Comparison of ENCODE assay signal across 13 cellular contexts in the genomic region with DNA sequence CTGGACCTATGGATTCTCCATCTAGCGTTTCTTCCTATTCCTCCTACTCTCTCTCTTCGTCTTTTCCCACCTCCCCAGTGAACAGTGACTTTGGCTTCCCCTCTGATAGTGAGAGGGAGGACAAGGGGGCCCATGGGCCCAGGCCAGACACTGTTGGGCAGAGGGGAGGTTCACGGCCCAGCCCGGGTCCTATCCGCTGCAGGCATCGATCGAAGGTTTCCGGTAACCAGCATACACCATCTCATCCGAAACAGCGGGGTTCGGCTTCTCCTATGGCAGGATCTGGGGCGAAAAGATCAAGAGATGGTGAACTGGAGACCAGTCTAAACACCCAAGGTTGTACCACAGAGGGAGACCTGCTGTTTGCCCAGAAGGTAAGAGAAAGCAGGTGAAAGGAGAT. TPM values are rescaled to one million over a fixed set of nuclear protein-coding genes. Genes with fewer than 3 reads are reported as not detected.
DNase-seq lines count a peak whose midpoint lies in the region; ATAC-seq and TF ChIP-seq lines count a peak whose summit lies in the region.
"Had no signal": no experiment of that assay in that cellular context is flagged by ENCODE, and none has a peak within 500 bp of the region (broad histone marks: within the 10 kb centered on the region; RNA-seq: fewer than 3 reads in every experiment).

No MANE protein-coding gene starts in this region.

- TF ChIP-seq CTCF in A673 (conservative IDR thresholded peaks at IDR 0.05; ENCODE audit: low read depth, low read length) (no peak), HFF-Myc (IDR thresholded peaks at IDR 0.05; ENCODE audit: low read depth, low read length, missing control alignments) (no peak), dorsolateral prefrontal cortex (IDR thresholded peaks at IDR 0.05 in 54 of 56, conservative IDR thresholded peaks at IDR 0.05 in 2 of 56; ENCODE audit: low read depth in 1 of 56, partially characterized antibody in 56 of 56) (no peak), nephron (IDR thresholded peaks at IDR 0.05; ENCODE audit: unreplicated experiment in 3 of 3) (no peak)

- CTCF ChIA-PET in A673 (lab: Charles Lee) (no interaction called here), HEK293T (lab: Yijun Ruan, JAX) (interaction anchor here (0.6 to 0.8 kb wide), 2 partner anchors 27 to 85 kb away, joined by 3 to 5 read pairs; no protein-coding TSS in a partner anchor)

- peaks cover 29% of the 10 kb centered on the region for H3K4me1 Mint-ChIP-seq in nephron

- POLR2A ChIA-PET in A673 (lab: Charles Lee; ENCODE audit: low non-redundant PET) (no interaction called here), HEK293T (lab: Yijun Ruan, JAX) (no interaction called here)

- ATAC-seq in GM18861 (IDR thresholded peaks at IDR 0.05; ENCODE audit: unreplicated experiment) (no peak), GM18907 (IDR thresholded peaks at IDR 0.05; ENCODE audit: unreplicated experiment) (no peak)
- ATAC-seq: effector memory CD8-positive, alpha-beta T cell had no signal

- DNase-seq in A673 (ENCODE audit: low spot score) (no peak), HFF-Myc (ENCODE audit: extremely low read depth, low read depth) (no peak), dorsolateral prefrontal cortex (no peak), NCI-H82 (lab: John Stamatoyannopoulos, UW) (no peak), HEK293T (ENCODE audit: extremely low spot score) (no peak)
- DNase-seq: activated CD4-positive, alpha-beta memory T cell treated with anti-CD3 and anti-CD28 coated beads, Interleukin-2, amount 10 ng/mL, durations not matched to agents 7 days and 5 days; effector memory CD8-positive, alpha-beta T cell; MG63 had no signal

- no peaks in the 10 kb centered on the region for H3K27me3 Mint-ChIP-seq in nephron (ENCODE audit: low read depth)
- H3K27me3 Mint-ChIP-seq: effector memory CD8-positive, alpha-beta T cell had no signal

- BruUV-seq in A673 (replicated peaks; lab: Mats Ljungman, UMichigan), result no TSS peak

- no peaks in the 10 kb centered on the region for H3K27me3 ChIP-seq in A673 (replicated peaks; ENCODE audit: insufficient read depth, low read depth, low read length, poor library complexity)
- no peaks in the 10 kb centered on the region for H3K27me3 ChIP-seq in dorsolateral prefrontal cortex

- H3K27ac ChIP-seq in A673 (ENCODE audit: low read depth, low read length, poor library complexity, severe bottlenecking), result no peak overlapping the region
- H3K27ac ChIP-seq in dorsolateral prefrontal cortex, result peak overlapping the region in 41 of 59 donors; percentile 29 to 96 (median 90)

- no peaks in the 10 kb centered on the region for H3K36me3 ChIP-seq in A673 (ENCODE audit: insufficient read depth, low read length, poor library complexity, severe bottlenecking)
- H3K36me3 ChIP-seq: MG63 had no signal

- intact Hi-C loops in A673 (cut with micrococcal nuclease; ENCODE audit: unreplicated experiment), result no loop called here
- intact Hi-C loops in dorsolateral prefrontal cortex (cut with DNase I), result loop anchor here in 1 of 2 donors (10.0 kb wide), 1 partner anchor 48 kb away; the partner anchor contains the start of gene ANP32E

- H3K36me3 Mint-ChIP-seq in nephron (ENCODE audit: low read depth), result peaks cover 34% of the 10 kb centered on the region

- H3K27ac Mint-ChIP-seq in nephron, result no peak overlapping the region
- H3K27ac Mint-ChIP-seq: activated CD4-positive, alpha-beta memory T cell treated with anti-CD3 and anti-CD28 coated beads, Interleukin-2, amount 10 ng/mL, durations not matched to agents 7 days and 5 days had no signal

- no peaks in the 10 kb centered on the region for H3K9me3 Mint-ChIP-seq in nephron
- H3K9me3 Mint-ChIP-seq: activated CD4-positive, alpha-beta memory T cell treated with anti-CD3 and anti-CD28 coated beads, Interleukin-2, amount 10 ng/mL, durations not matched to agents 7 days and 5 days; effector memory CD8-positive, alpha-beta T cell had no signal

- H3K9me3 ChIP-seq in A673 (ENCODE audit: low read depth, low read length, poor library complexity, severe bottlenecking), result no peaks in the 10 kb centered on the region
- H3K9me3 ChIP-seq: MG63 had no signal

- H3K4me1 ChIP-seq in A673 (ENCODE audit: insufficient read depth, low read length, poor library complexity, severe bottlenecking), result peaks cover 19% of the 10 kb centered on the region

- H3K4me3 Mint-ChIP-seq in nephron, result peak overlapping the region; percentile 83 to 89 (median 84)

- H3K4me3 ChIP-seq in A673 (ENCODE audit: low read depth, low read length, poor library complexity, severe bottlenecking) (peak overlapping the region; percentile 43), HFF-Myc (replicated peaks; ENCODE audit: low read depth, low read length) (peak overlapping the region; percentile 50), dorsolateral prefrontal cortex (peak overlapping the region in 57 of 59 donors; percentile 61 to 93 (median 77))
- H3K4me3 ChIP-seq: MG63 had no signal

TF ChIP-seq in HEK293T, 16 proteins besides CTCF, POLR2A, EP300 and RAD21:
- TF ChIP-seq LEF1 (IDR thresholded peaks at IDR 0.05; ENCODE audit: borderline replicate concordance), result no peak
- no peak for TF ChIP-seq NFRKB (IDR thresholded peaks at IDR 0.05)
- TF ChIP-seq TARDBP (IDR thresholded peaks at IDR 0.05), result no peak
- TF ChIP-seq L3MBTL2 (conservative IDR thresholded peaks at IDR 0.05), result no peak
- no peak for TF ChIP-seq HDGF (IDR thresholded peaks at IDR 0.05; ENCODE audit: borderline replicate concordance)
- no peak for TF ChIP-seq FOXM1 (IDR thresholded peaks at IDR 0.05; ENCODE audit: borderline replicate concordance)
- TF ChIP-seq BHLHE40 (IDR thresholded peaks at IDR 0.05; ENCODE audit: borderline replicate concordance), result no peak
- TF ChIP-seq FOXA1 (IDR thresholded peaks at IDR 0.05), result no peak
- TF ChIP-seq ARNT (IDR thresholded peaks at IDR 0.05), result no peak
- TF ChIP-seq ELF4 (IDR thresholded peaks at IDR 0.05), result no peak
- no peak for TF ChIP-seq PKNOX1 (IDR thresholded peaks at IDR 0.05)
- TF ChIP-seq SP1 (IDR thresholded peaks at IDR 0.05), result no peak
- no peak for TF ChIP-seq SUZ12 (IDR thresholded peaks at IDR 0.05)
- TF ChIP-seq FOXK2 (IDR thresholded peaks at IDR 0.05), result no peak
- TF ChIP-seq ZNF384 (IDR thresholded peaks at IDR 0.05), result no peak
- TF ChIP-seq CTBP1 (IDR thresholded peaks at IDR 0.05; ENCODE audit: borderline replicate concordance), result no peak
TF ChIP-seq in HEK293T: peak in this region for 0.

RNA-seq across cellular contexts. Expression of gene CIART, which starts 0.9 kb away (rescaled TPM):
- 3.5 and 4.9 TPM in 2 replicates for total RNA-seq in A673 (2021)
- total RNA-seq in dorsolateral prefrontal cortex, result 10 to 100 TPM in 91 of 120 experiments, 1 to 10 TPM in 29; 5.3 to 26.5 (median 12.5) TPM
- total RNA-seq: Daoy had no signal

RNA-seq across cellular contexts. Expression of gene MRPS21, which starts 10.4 kb away (rescaled TPM):
- total RNA-seq in A673 (2021) (88.5 and 96.3 TPM in 2 replicates), dorsolateral prefrontal cortex (100 to 1,000 TPM in 10 of 120 experiments, 10 to 100 TPM in 110; 51.8 to 113 (median 87.9) TPM)

RNA-seq across cellular contexts. Expression of gene C1orf54, which starts 10.7 kb away (rescaled TPM):
- total RNA-seq in A673 (2021) (9.2 and 11.3 TPM in 2 replicates), dorsolateral prefrontal cortex (10 to 100 TPM in 54 of 120 experiments, 1 to 10 TPM in 66; 3.0 to 21.9 (median 9.4) TPM)

RNA-seq across cellular contexts. Expression of gene APH1A, which starts 14.4 kb away (rescaled TPM):
- 136 and 144 TPM in 2 replicates for total RNA-seq in A673 (2021)
- 10 to 100 TPM; 34.9 to 79.4 (median 56.2) TPM for total RNA-seq in dorsolateral prefrontal cortex

RNA-seq across cellular contexts. Expression of gene CA14, which starts 25.7 kb away (rescaled TPM):
- 2.0 and 2.2 TPM in 2 replicates for total RNA-seq in A673 (2021)
- 10 to 100 TPM in 45 of 120 experiments, 1 to 10 TPM in 75; 1.0 to 48.3 (median 7.6) TPM for total RNA-seq in dorsolateral prefrontal cortex
- total RNA-seq: activated CD4-positive, alpha-beta memory T cell treated with anti-CD3 and anti-CD28 coated beads, Interleukin-2, amount 10 ng/mL, durations not matched to agents 7 days and 5 days; Daoy; myocyte had no signal
